ENCODE assay signal across 1 cellular context in genomic region chr7:107045195-107045960, GRCh38.
TF ChIP-seq lines count a peak whose summit lies in the region.

No MANE protein-coding gene starts in this region.

TF ChIP-seq in GM12878, 131 proteins besides CTCF, POLR2A, EP300 and RAD21 (continued from another document):
- no peak for TF ChIP-seq RFX5 (IDR thresholded peaks at IDR 0.05; ENCODE audit: low read depth, low read length)
